In genomic region chr13:40401911-40402776, GRCh38 we compare ENCODE assay signal across 1 cellular context.
TF ChIP-seq lines count a peak whose summit lies in the region.

No MANE protein-coding gene starts in this region.

TF ChIP-seq in H1, 55 proteins besides CTCF, POLR2A, EP300 and RAD21 (continued from another document):
- TF ChIP-seq PHF8 (conservative IDR thresholded peaks at IDR 0.05; ENCODE audit: low read depth, low read length) = no peak
- TF ChIP-seq HDAC2 (IDR thresholded peaks at IDR 0.05; ENCODE audit: borderline replicate concordance in 1 of 2, low read depth in 2 of 2, low read length in 2 of 2) = no peak
- no peak for TF ChIP-seq POU5F1 (IDR thresholded peaks at IDR 0.05; ENCODE audit: low read depth, low read length)
- no peak for TF ChIP-seq SP4 (IDR thresholded peaks at IDR 0.05; ENCODE audit: low read length)
